ENCODE assay signal across 8 cellular contexts in genomic region chr5:137320056-137321045, GRCh38.
A peak's percentile ranks its signal among the peaks of the same experiment; 100 is the strongest.
DNase-seq lines count a peak whose midpoint lies in the region; ATAC-seq, FAIRE-seq and TF ChIP-seq lines count a peak whose summit lies in the region.

No MANE protein-coding gene starts in this region.

- no peak overlapping the region for H3K4ac ChIP-seq in neuronal stem cell (ENCODE audit: low read length)

- H3K23ac ChIP-seq in neuronal stem cell (ENCODE audit: low read depth, low read length, poor library complexity): no peak overlapping the region

- no peak overlapping the region for H3K4me3 Mint-ChIP-seq in CD4-positive, CD25-positive, alpha-beta regulatory T cell
- no peak overlapping the region for H3K4me3 Mint-ChIP-seq in T-helper 2 cell treated with Interferon-gamma antibody and Interleukin-4, amounts not matched to agents 5 μg/mL and 100 μg/mL, for 36 hours

- H2AFZ ChIP-seq in neuronal stem cell (ENCODE audit: low read length): peak overlapping the region; percentile 12

- no peak overlapping the region for H2BK120ac ChIP-seq in neuronal stem cell (ENCODE audit: low read depth, low read length)

- H3K79me1 ChIP-seq in neuronal stem cell (ENCODE audit: low read depth, low read length): no peaks in the 10 kb centered on the region

- FAIRE-seq in GM19239 (lab: Jason Lieb, UNC): peak; percentile 80

- DNase-seq in CD4-positive, CD25-positive, alpha-beta regulatory T cell: peak in 2 of 3 donors; percentile 7 to 33
- DNase-seq in GM19239 (ENCODE audit: insufficient read length, low spot score) (peak; percentile 49), NCI-H1105 treated with DMSO at 0.1 percent for 48 hours (lab: John Stamatoyannopoulos, UW) (peak; percentile 63), fibroblast of pulmonary artery (ENCODE audit: low read depth) (peak; percentile 78), neuronal stem cell (ENCODE audit: low spot score) (peak; percentile 70)
- peak; percentile 6 for DNase-seq in T-helper 2 cell treated with Interferon-gamma antibody and Interleukin-4, amounts not matched to agents 5 μg/mL and 100 μg/mL, for 36 hours (ENCODE audit: low spot score)

- H3K27ac ChIP-seq in CD4-positive, CD25-positive, alpha-beta regulatory T cell (ENCODE audit: insufficient read depth, low read length, poor library complexity, severe bottlenecking): no peak overlapping the region
- peak overlapping the region; percentile 2 for H3K27ac ChIP-seq in neuronal stem cell (replicated peaks; ENCODE audit: low read length)

- H3K4me1 ChIP-seq in CD4-positive, CD25-positive, alpha-beta regulatory T cell (ENCODE audit: control insufficient read depth, insufficient read depth, low read length, poor library complexity, severe bottlenecking): no peaks in the 10 kb centered on the region
- H3K4me1 ChIP-seq in neuronal stem cell (ENCODE audit: control insufficient read depth in 2 of 2, insufficient read depth in 1 of 2, low read depth in 1 of 2, low read length in 2 of 2): peaks cover 1 to 5% of the 10 kb centered on the region in 2 donors

- H2BK15ac ChIP-seq in neuronal stem cell (ENCODE audit: low read length): no peak overlapping the region

- no peak overlapping the region for H2AK5ac ChIP-seq in neuronal stem cell (ENCODE audit: low read depth, low read length)

- H2BK5ac ChIP-seq in neuronal stem cell (ENCODE audit: low read length): no peak overlapping the region

- H3K4me2 ChIP-seq in neuronal stem cell (ENCODE audit: insufficient read depth, low read length, poor library complexity, severe bottlenecking): no peak overlapping the region

- ATAC-seq in CD4-positive, CD25-positive, alpha-beta regulatory T cell (ENCODE audit: low read depth in 2 of 2): no peak
- ATAC-seq in GM18858 (IDR thresholded peaks at IDR 0.05; ENCODE audit: unreplicated experiment): no peak
- ATAC-seq in GM21619 (IDR thresholded peaks at IDR 0.05; ENCODE audit: unreplicated experiment): no peak

- H3K36me3 ChIP-seq in CD4-positive, CD25-positive, alpha-beta regulatory T cell (ENCODE audit: control insufficient read depth, insufficient read depth, low read length): no peaks in the 10 kb centered on the region
- H3K36me3 ChIP-seq in neuronal stem cell (replicated peaks in 1 of 2; ENCODE audit: control insufficient read depth in 2 of 2, insufficient read depth in 2 of 2, low read length in 2 of 2): no peaks in the 10 kb centered on the region

- H3K36me3 Mint-ChIP-seq in CD4-positive, CD25-positive, alpha-beta regulatory T cell: no peaks in the 10 kb centered on the region
- no peaks in the 10 kb centered on the region for H3K36me3 Mint-ChIP-seq in T-helper 2 cell treated with Interferon-gamma antibody and Interleukin-4, amounts not matched to agents 5 μg/mL and 100 μg/mL, for 36 hours (ENCODE audit: low read depth)

- H3K9me3 Mint-ChIP-seq in CD4-positive, CD25-positive, alpha-beta regulatory T cell: peaks cover 0 to 5% (median 0%) of the 10 kb centered on the region in 7 donors
- no peaks in the 10 kb centered on the region for H3K9me3 Mint-ChIP-seq in T-helper 2 cell treated with Interferon-gamma antibody and Interleukin-4, amounts not matched to agents 5 μg/mL and 100 μg/mL, for 36 hours

- H3K9ac ChIP-seq in neuronal stem cell (ENCODE audit: low read depth, low read length, poor library complexity): no peak overlapping the region

- no peak overlapping the region for H3K4me3 ChIP-seq in CD4-positive, CD25-positive, alpha-beta regulatory T cell (ENCODE audit: low read depth, low read length)
- H3K4me3 ChIP-seq in fibroblast of pulmonary artery (replicated peaks; ENCODE audit: low read depth, low read length): no peak overlapping the region
- H3K4me3 ChIP-seq in neuronal stem cell (ENCODE audit: low read length in 2 of 2): no peak overlapping the region

- no peak overlapping the region for H3K14ac ChIP-seq in neuronal stem cell (ENCODE audit: low read length)

- no peak overlapping the region for H3K27ac Mint-ChIP-seq in CD4-positive, CD25-positive, alpha-beta regulatory T cell
- no peak overlapping the region for H3K27ac Mint-ChIP-seq in T-helper 2 cell treated with Interferon-gamma antibody and Interleukin-4, amounts not matched to agents 5 μg/mL and 100 μg/mL, for 36 hours

- no peaks in the 10 kb centered on the region for H3K4me1 Mint-ChIP-seq in CD4-positive, CD25-positive, alpha-beta regulatory T cell
- no peaks in the 10 kb centered on the region for H3K4me1 Mint-ChIP-seq in T-helper 2 cell treated with Interferon-gamma antibody and Interleukin-4, amounts not matched to agents 5 μg/mL and 100 μg/mL, for 36 hours (ENCODE audit: low read depth)

- H3K27me3 ChIP-seq in CD4-positive, CD25-positive, alpha-beta regulatory T cell (ENCODE audit: control insufficient read depth, insufficient read depth, low read length): no peaks in the 10 kb centered on the region
- no peaks in the 10 kb centered on the region for H3K27me3 ChIP-seq in neuronal stem cell (ENCODE audit: control insufficient read depth in 3 of 3, insufficient read depth in 3 of 3, low read depth in 1 of 3, low read length in 3 of 3)

- H3K27me3 Mint-ChIP-seq in CD4-positive, CD25-positive, alpha-beta regulatory T cell: peaks cover 14% of the 10 kb centered on the region
- peaks cover 7% of the 10 kb centered on the region for H3K27me3 Mint-ChIP-seq in T-helper 2 cell treated with Interferon-gamma antibody and Interleukin-4, amounts not matched to agents 5 μg/mL and 100 μg/mL, for 36 hours (ENCODE audit: low read depth)

- H3K18ac ChIP-seq in neuronal stem cell (ENCODE audit: low read length): no peak overlapping the region

- no peak overlapping the region for H2BK12ac ChIP-seq in neuronal stem cell (ENCODE audit: low read length)

- peak; percentile 89 for TF ChIP-seq CTCF in fibroblast of pulmonary artery (IDR thresholded peaks at IDR 0.05; ENCODE audit: low read length, missing control alignments)

- H4K91ac ChIP-seq in neuronal stem cell (ENCODE audit: low read depth, low read length, poor library complexity): no peak overlapping the region

- peaks cover 0 to 3% of the 10 kb centered on the region in 2 experiments for H3K9me3 ChIP-seq in CD4-positive, CD25-positive, alpha-beta regulatory T cell (ENCODE audit: control insufficient read depth in 2 of 2, low read length in 2 of 2)
- H3K9me3 ChIP-seq in neuronal stem cell (replicated peaks in 1 of 2; ENCODE audit: control insufficient read depth in 2 of 2, insufficient read depth in 1 of 2, low read depth in 1 of 2, low read length in 2 of 2): peaks cover 0 to 5% of the 10 kb centered on the region in 2 donors

- WGBS in neuronal stem cell (ENCODE audit: extremely low coverage in 2 of 2, insufficient read length in 2 of 2, insufficient replicate concordance in 1 of 2), 2 donors: no CpG with 5 or more reads among the region's 3 CpGs

- H4K8ac ChIP-seq in neuronal stem cell (ENCODE audit: low read depth, low read length): no peak overlapping the region

Comparison
In these comparisons a context has a peak if more than half of its experiments do, and no peak if none do; other contexts are left out.
1. DNase-seq: peak in every context shown above with its lines; median percentile 78 in fibroblast of pulmonary artery; 70 in neuronal stem cell; 63 in NCI-H1105 treated with DMSO at 0.1 percent for 48 hours; 49 in GM19239; 20 in CD4-positive, CD25-positive, alpha-beta regulatory T cell; 6 in T-helper 2 cell treated with Interferon-gamma antibody and Interleukin-4, amounts not matched to agents 5 μg/mL and 100 μg/mL, for 36 hours.